Comparison of ENCODE assay signal across 9 cellular contexts in the genomic region with DNA sequence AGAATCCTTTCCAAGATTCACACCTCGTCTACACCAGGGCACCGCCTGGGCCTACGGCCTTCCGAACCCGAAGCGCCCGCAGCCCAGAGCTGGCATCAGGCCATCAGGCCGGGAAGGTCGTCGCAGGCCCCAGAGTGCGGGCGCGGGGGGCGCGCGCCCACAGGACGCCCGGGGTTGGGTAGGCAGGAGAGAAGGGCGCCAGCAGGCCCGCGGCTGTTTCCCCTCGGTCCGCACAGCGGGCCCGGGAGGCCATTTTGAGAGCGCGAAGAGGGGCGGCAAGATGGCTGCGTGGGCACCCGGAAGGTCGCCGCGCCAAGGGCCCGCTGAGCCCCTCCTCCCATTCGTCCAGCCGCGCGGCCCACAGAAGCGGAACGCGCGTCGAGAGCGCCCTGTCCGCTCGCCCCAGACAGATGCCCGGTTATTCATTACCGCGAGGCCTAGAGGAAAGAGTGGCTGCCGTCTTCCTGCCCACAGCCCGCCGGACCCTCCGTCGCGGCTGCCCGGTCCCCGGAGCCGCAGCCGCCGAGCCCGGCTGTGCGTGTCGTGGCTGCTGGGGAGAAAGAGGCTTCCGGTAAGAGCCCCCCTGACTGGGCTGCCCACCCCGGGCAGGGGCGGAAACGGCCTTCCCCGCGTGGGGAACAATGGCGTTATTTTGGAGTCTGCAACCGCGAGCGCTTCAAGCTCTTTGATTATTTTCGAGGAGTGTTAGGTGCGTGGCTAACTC. TPM values are rescaled to one million over a fixed set of nuclear protein-coding genes. Genes with fewer than 3 reads are reported as not detected.
A peak's percentile ranks its signal among the peaks of the same experiment; 100 is the strongest.
DNase-seq lines count a peak whose midpoint lies in the region; ATAC-seq, FAIRE-seq and TF ChIP-seq lines count a peak whose summit lies in the region.
"Had no signal": no experiment of that assay in that cellular context is flagged by ENCODE, and none has a peak within 500 bp of the region (broad histone marks: within the 10 kb centered on the region; RNA-seq: fewer than 3 reads in every experiment).

No MANE protein-coding gene starts in this region.

- peak in 2 of 5 donors; percentile 30 to 48 for DNase-seq in CD8-positive, alpha-beta memory T cell
- DNase-seq in activated naive CD4-positive, alpha-beta T cell treated with anti-CD3 and anti-CD28 coated beads, Interleukin-2, amount 50 U/mL, for 16 hours = peak; percentile 27
- DNase-seq in hepatocyte (ENCODE audit: low spot score) (no peak), sigmoid colon (no peak), frontal cortex (ENCODE audit: low spot score in 2 of 2) (no peak), DMS 273 treated with DMSO at 0.1 percent for 48 hours (lab: John Stamatoyannopoulos, UW) (no peak), GM19240 (ENCODE audit: insufficient read length, low spot score) (no peak)
- DNase-seq: Karpas-422 had no signal

- H3K27ac ChIP-seq in CD8-positive, alpha-beta memory T cell (ENCODE audit: low read depth, low read length) = no peak overlapping the region
- H3K27ac ChIP-seq in hepatocyte = no peak overlapping the region
- no peak overlapping the region for H3K27ac ChIP-seq in sigmoid colon

- H3K4me1 Mint-ChIP-seq in CD8-positive, alpha-beta memory T cell = peaks cover 7 to 42% (median 10%) of the 10 kb centered on the region in 3 donors

- no peaks in the 10 kb centered on the region for H3K9me3 Mint-ChIP-seq in CD8-positive, alpha-beta memory T cell

- H3K9me2 ChIP-seq in hepatocyte (replicated peaks; ENCODE audit: insufficient read depth) = no peaks in the 10 kb centered on the region

- no peak for TF ChIP-seq POLR2A in sigmoid colon (IDR thresholded peaks at IDR 0.05)

- no peaks in the 10 kb centered on the region for H3K79me2 ChIP-seq in hepatocyte

- peak overlapping the region; percentile 41 for H3K4me3 ChIP-seq in CD8-positive, alpha-beta memory T cell (ENCODE audit: low read length)
- no peak overlapping the region for H3K4me3 ChIP-seq in hepatocyte
- H3K4me3 ChIP-seq in sigmoid colon = peak overlapping the region in 3 of 4 donors; percentile 20 to 43 (median 41)

- intact Hi-C loops in sigmoid colon (cut with DNase I) = no loop called here

- 6% methylated on average over 67 of the region's 75 CpGs for WGBS in hepatocyte (ENCODE audit: low lambda C conversion rate, missing lambda C conversion rate)
- WGBS in sigmoid colon, 2 donors = 5 to 13% methylated on average over 75 of the region's 75 CpGs

- no peak for ATAC-seq in HG02938 (IDR thresholded peaks at IDR 0.05; ENCODE audit: unreplicated experiment)

- no peaks in the 10 kb centered on the region for H3K4me1 ChIP-seq in CD8-positive, alpha-beta memory T cell (ENCODE audit: insufficient read depth, low read length)
- peaks cover 25% of the 10 kb centered on the region for H3K4me1 ChIP-seq in hepatocyte (ENCODE audit: insufficient read depth)
- peaks cover 0 to 25% (median 19%) of the 10 kb centered on the region in 4 donors for H3K4me1 ChIP-seq in sigmoid colon

- peak overlapping the region; percentile 84 for H2AFZ ChIP-seq in hepatocyte

- peak overlapping the region; percentile 68 to 91 (median 82) for H3K4me3 Mint-ChIP-seq in CD8-positive, alpha-beta memory T cell

- peak overlapping the region; percentile 82 for H3K4me2 ChIP-seq in hepatocyte

- peaks cover 48 to 53% of the 10 kb centered on the region in 2 donors for H3K27me3 Mint-ChIP-seq in CD8-positive, alpha-beta memory T cell

- no peak for TF ChIP-seq EP300 in sigmoid colon (IDR thresholded peaks at IDR 0.05)

- H3K27me3 ChIP-seq in CD8-positive, alpha-beta memory T cell (ENCODE audit: insufficient read depth, low read length, poor library complexity, severe bottlenecking) = peaks cover 20% of the 10 kb centered on the region
- H3K27me3 ChIP-seq in hepatocyte (peaks cover 92% of the 10 kb centered on the region), sigmoid colon (peaks cover 42 to 85% (median 58%) of the 10 kb centered on the region in 3 donors)

- peaks cover 0 to 1% (median 0%) of the 10 kb centered on the region in 3 donors for H3K36me3 Mint-ChIP-seq in CD8-positive, alpha-beta memory T cell

- no peaks in the 10 kb centered on the region for H3K36me3 ChIP-seq in CD8-positive, alpha-beta memory T cell (ENCODE audit: insufficient read depth, low read length)
- H3K36me3 ChIP-seq in hepatocyte (replicated peaks; ENCODE audit: insufficient read depth, low read depth) = no peaks in the 10 kb centered on the region
- H3K36me3 ChIP-seq in sigmoid colon = no peaks in the 10 kb centered on the region

- peak overlapping the region in 5 of 8 donors; percentile 33 to 86 (median 54) for H3K27ac Mint-ChIP-seq in CD8-positive, alpha-beta memory T cell

- H3K9me3 ChIP-seq in CD8-positive, alpha-beta memory T cell (ENCODE audit: low read length) = no peaks in the 10 kb centered on the region
- no peaks in the 10 kb centered on the region for H3K9me3 ChIP-seq in hepatocyte (ENCODE audit: low read depth)
- H3K9me3 ChIP-seq in sigmoid colon = no peaks in the 10 kb centered on the region

- H4K20me1 ChIP-seq in hepatocyte (ENCODE audit: insufficient read depth, poor library complexity, severe bottlenecking) = no peaks in the 10 kb centered on the region

- FAIRE-seq in frontal cortex (lab: Jason Lieb, UNC) = no peak

- POLR2A ChIA-PET in CD8-positive, alpha-beta memory T cell (lab: Charles Lee) = interaction anchor here (1.5 kb wide), 1 partner anchor 44 kb away, joined by 5 read pairs; a partner anchor contains a TSS

- CTCF ChIA-PET in CD8-positive, alpha-beta memory T cell (lab: Charles Lee) = interaction anchor here (1.2 to 4.5 kb wide), 3 partner anchors 21 to 51 kb away, joined by 3 to 32 read pairs (median 4); no protein-coding TSS in a partner anchor

- TF ChIP-seq CTCF in hepatocyte (IDR thresholded peaks at IDR 0.05; ENCODE audit: poor library complexity) = no peak
- no peak for TF ChIP-seq CTCF in sigmoid colon (IDR thresholded peaks at IDR 0.05)

RNA-seq across cellular contexts. Expression of a gene that starts 44.2 kb away (rescaled TPM):
- 100 to 1,000 TPM; 106 to 110 TPM for total RNA-seq in CD8-positive, alpha-beta memory T cell
- 56.0 TPM for polyA plus RNA-seq in CD8-positive, alpha-beta memory T cell
- total RNA-seq in hepatocyte = 28.0 and 54.0 TPM in 2 replicates
- polyA plus RNA-seq in hepatocyte = 34.0 and 44.1 TPM in 2 replicates
- 10 to 100 TPM; 37.7 to 43.4 (median 39.8) TPM for total RNA-seq in sigmoid colon
- polyA plus RNA-seq in sigmoid colon = 10 to 100 TPM; 25.2 to 43.2 (median 28.0) TPM
- total RNA-seq in frontal cortex = 39.1 TPM
